ENCODE assay signal across 15 cellular contexts in genomic region chr2:159074605-159075004, GRCh38.
"Had no signal": no experiment of that assay in that cellular context is flagged by ENCODE, and none has a peak within 500 bp of the region (broad histone marks: within the 10 kb centered on the region; RNA-seq: fewer than 3 reads in every experiment).

No MANE protein-coding gene starts in this region.

- H3K36me3 Mint-ChIP-seq: T-cell had no signal

- H3K27me3 ChIP-seq: MG63 had no signal

- H3K36me3 ChIP-seq: MG63 had no signal

- H3K9me3 ChIP-seq: MG63, SK-N-SH had no signal

- H3K27ac Mint-ChIP-seq: T-cell had no signal

- H3K4me3 Mint-ChIP-seq: T-cell had no signal

- H3K4me1 Mint-ChIP-seq: T-cell had no signal

- DNase-seq: Karpas-422, KG1, MG63, NCI-H1092, NCI-H1436, NCI-H187 treated with DMSO at 0.1 percent for 48 hours, NCI-H2081, NCI-H2107, NCI-H2227 treated with DMSO at 0.1 percent for 48 hours, NCI-H524, NCI-H526 treated with DMSO at 0.1 percent for 48 hours, SHP77, SK-N-SH, SW 1271, T-cell had no signal

- H3K4me3 ChIP-seq: MG63 had no signal

- H3K9ac ChIP-seq: SK-N-SH had no signal

- H3K9me3 Mint-ChIP-seq: T-cell had no signal

- H3K27me3 Mint-ChIP-seq: T-cell had no signal

- H3K4me2 ChIP-seq: SK-N-SH had no signal
